Comparison of ENCODE assay signal across 6 cellular contexts in the genomic region with DNA sequence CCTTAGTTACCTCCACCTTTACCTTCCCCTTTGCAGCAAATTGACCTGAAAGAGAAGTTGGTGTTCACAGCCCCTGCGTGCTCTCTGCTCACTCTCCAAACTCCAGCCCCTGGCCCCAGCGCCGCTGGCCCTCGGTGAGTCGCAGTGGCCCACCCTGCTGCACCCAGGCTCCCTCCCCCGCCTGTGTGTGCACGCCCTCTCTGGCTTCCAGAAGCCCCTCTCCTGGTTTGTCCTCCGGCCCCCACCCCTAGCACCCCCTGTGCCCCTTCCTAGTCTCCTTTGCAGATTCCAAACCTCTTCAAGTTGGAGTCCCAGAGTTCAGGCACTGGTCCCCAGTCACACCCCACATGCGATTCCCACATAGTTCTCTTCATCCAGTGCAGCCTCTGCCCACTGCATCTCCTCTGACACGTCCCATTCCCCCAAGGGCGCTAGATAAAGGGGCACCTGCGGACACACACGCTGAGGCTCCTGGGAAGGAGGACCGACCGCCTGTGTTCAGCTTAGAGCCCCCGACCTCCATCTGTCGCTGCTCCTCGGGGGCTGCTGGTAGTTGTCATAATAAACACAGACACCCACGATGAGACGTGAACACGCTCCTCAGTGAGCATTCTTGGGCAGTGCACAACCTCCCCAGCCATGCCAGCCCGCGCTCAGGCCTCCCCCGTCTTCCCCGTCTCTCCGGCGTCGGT. TPM values are rescaled to one million over a fixed set of nuclear protein-coding genes. Genes with fewer than 3 reads are reported as not detected.
DNase-seq lines count a peak whose midpoint lies in the region; ATAC-seq and TF ChIP-seq lines count a peak whose summit lies in the region.

No MANE protein-coding gene starts in this region.

- H3K4me1 ChIP-seq in left ventricle myocardium inferior: peaks cover 55% of the 10 kb centered on the region
- H3K4me1 ChIP-seq in urinary bladder (ENCODE audit: insufficient read depth): peaks cover 3% of the 10 kb centered on the region

- H3K4me1 Mint-ChIP-seq in activated naive CD4-positive, alpha-beta T cell treated with anti-CD3 and anti-CD28 coated beads for 36 hours (ENCODE audit: low read depth): peaks cover 41% of the 10 kb centered on the region

- H3K4me3 ChIP-seq in left ventricle myocardium inferior (peak overlapping the region; percentile 79), urinary bladder (ENCODE audit: low read depth, low read length) (peak overlapping the region; percentile 48)

- H3K9me3 ChIP-seq in left ventricle myocardium inferior (replicated peaks): no peaks in the 10 kb centered on the region

- H3K27me3 Mint-ChIP-seq in activated naive CD4-positive, alpha-beta T cell treated with anti-CD3 and anti-CD28 coated beads for 36 hours (ENCODE audit: low read depth): peaks cover 6% of the 10 kb centered on the region

- H3K27me3 ChIP-seq in left ventricle myocardium inferior (ENCODE audit: low read depth): no peaks in the 10 kb centered on the region

- DNase-seq in activated naive CD4-positive, alpha-beta T cell treated with anti-CD3 and anti-CD28 coated beads for 36 hours: peak; percentile 31
- DNase-seq in activated naive CD4-positive, alpha-beta T cell treated with anti-CD3 and anti-CD28 coated beads, Interleukin-2, amount 50 U/mL, for 16 hours: no peak
- no peak for DNase-seq in left ventricle myocardium inferior

- peaks cover 3% of the 10 kb centered on the region for H3K36me3 Mint-ChIP-seq in activated naive CD4-positive, alpha-beta T cell treated with anti-CD3 and anti-CD28 coated beads for 36 hours (ENCODE audit: low read depth)

- peak overlapping the region; percentile 77 for H3K4me3 Mint-ChIP-seq in activated naive CD4-positive, alpha-beta T cell treated with anti-CD3 and anti-CD28 coated beads for 36 hours

- ATAC-seq in HG02840 (IDR thresholded peaks at IDR 0.05; ENCODE audit: low FRiP score, unreplicated experiment) (no peak), HG03521 (IDR thresholded peaks at IDR 0.05; ENCODE audit: unreplicated experiment) (no peak)

- no peak for TF ChIP-seq CTCF in left ventricle myocardium inferior (IDR thresholded peaks at IDR 0.05; ENCODE audit: borderline replicate concordance)

- no peak overlapping the region for H3K27ac Mint-ChIP-seq in activated naive CD4-positive, alpha-beta T cell treated with anti-CD3 and anti-CD28 coated beads for 36 hours

- H3K9me3 Mint-ChIP-seq in activated naive CD4-positive, alpha-beta T cell treated with anti-CD3 and anti-CD28 coated beads for 36 hours: no peaks in the 10 kb centered on the region

- CTCF ChIA-PET in activated naive CD4-positive, alpha-beta T cell treated with anti-CD3 and anti-CD28 coated beads for 36 hours (lab: Charles Lee): no interaction called here

- WGBS in urinary bladder: 25% methylated on average over 28 of the region's 28 CpGs

- H3K27ac ChIP-seq in left ventricle myocardium inferior (replicated peaks) (peak overlapping the region; percentile 86), urinary bladder (ENCODE audit: low read depth) (no peak overlapping the region)

- H3K36me3 ChIP-seq in left ventricle myocardium inferior (no peaks in the 10 kb centered on the region), urinary bladder (ENCODE audit: insufficient read depth) (no peaks in the 10 kb centered on the region)

- intact Hi-C loops in activated naive CD4-positive, alpha-beta T cell treated with anti-CD3 and anti-CD28 coated beads for 36 hours (cut with micrococcal nuclease): loop anchor here (5.0 kb wide), 1 partner anchor 223 kb away; the partner anchor contains the start of gene SLC25A22
- intact Hi-C loops in left ventricle myocardium inferior (cut with micrococcal nuclease): no loop called here

RNA-seq across cellular contexts. Expression of gene PHRF1, which starts 1.5 kb away (rescaled TPM):
- 10 to 100 TPM; 25.6 to 26.1 TPM for total RNA-seq in activated naive CD4-positive, alpha-beta T cell treated with anti-CD3 and anti-CD28 coated beads for 36 hours
- 17.7 TPM for total RNA-seq in left ventricle myocardium inferior
- 16.5 TPM for total RNA-seq in urinary bladder
- 21.1 TPM for polyA plus RNA-seq in urinary bladder

RNA-seq across cellular contexts. Expression of gene RASSF7, which starts 14.0 kb away (rescaled TPM):
- 1 to 10 TPM; 8.3 to 9.9 TPM for total RNA-seq in activated naive CD4-positive, alpha-beta T cell treated with anti-CD3 and anti-CD28 coated beads for 36 hours
- total RNA-seq in left ventricle myocardium inferior (4.5 TPM), urinary bladder (3.3 TPM)
- 13.8 TPM for polyA plus RNA-seq in urinary bladder

RNA-seq across cellular contexts. Expression of gene LMNTD2, which starts 14.2 kb away (rescaled TPM):
- total RNA-seq in activated naive CD4-positive, alpha-beta T cell treated with anti-CD3 and anti-CD28 coated beads for 36 hours: 1 to 10 TPM; 4.5 to 5.2 TPM
- total RNA-seq in left ventricle myocardium inferior (0.52 TPM), urinary bladder (0.37 TPM)
- 1.2 TPM for polyA plus RNA-seq in urinary bladder

RNA-seq across cellular contexts. Expression of gene LRRC56, which starts 37.5 kb away (rescaled TPM):
- total RNA-seq in activated naive CD4-positive, alpha-beta T cell treated with anti-CD3 and anti-CD28 coated beads for 36 hours: 1 to 10 TPM; 1.0 to 1.3 TPM
- 0.25 TPM for total RNA-seq in left ventricle myocardium inferior
- total RNA-seq in urinary bladder: 0.90 TPM
- polyA plus RNA-seq in urinary bladder: 0.96 TPM

RNA-seq across cellular contexts. Expression of gene HRAS, which starts 39.4 kb away (rescaled TPM):
- total RNA-seq in activated naive CD4-positive, alpha-beta T cell treated with anti-CD3 and anti-CD28 coated beads for 36 hours: 10 to 100 TPM; 22.0 to 25.8 TPM
- total RNA-seq in left ventricle myocardium inferior: 55.9 TPM
- 8.7 TPM for total RNA-seq in urinary bladder
- polyA plus RNA-seq in urinary bladder: 79.0 TPM
